8 cellular contexts compared by ENCODE assay signal in the genomic region with DNA sequence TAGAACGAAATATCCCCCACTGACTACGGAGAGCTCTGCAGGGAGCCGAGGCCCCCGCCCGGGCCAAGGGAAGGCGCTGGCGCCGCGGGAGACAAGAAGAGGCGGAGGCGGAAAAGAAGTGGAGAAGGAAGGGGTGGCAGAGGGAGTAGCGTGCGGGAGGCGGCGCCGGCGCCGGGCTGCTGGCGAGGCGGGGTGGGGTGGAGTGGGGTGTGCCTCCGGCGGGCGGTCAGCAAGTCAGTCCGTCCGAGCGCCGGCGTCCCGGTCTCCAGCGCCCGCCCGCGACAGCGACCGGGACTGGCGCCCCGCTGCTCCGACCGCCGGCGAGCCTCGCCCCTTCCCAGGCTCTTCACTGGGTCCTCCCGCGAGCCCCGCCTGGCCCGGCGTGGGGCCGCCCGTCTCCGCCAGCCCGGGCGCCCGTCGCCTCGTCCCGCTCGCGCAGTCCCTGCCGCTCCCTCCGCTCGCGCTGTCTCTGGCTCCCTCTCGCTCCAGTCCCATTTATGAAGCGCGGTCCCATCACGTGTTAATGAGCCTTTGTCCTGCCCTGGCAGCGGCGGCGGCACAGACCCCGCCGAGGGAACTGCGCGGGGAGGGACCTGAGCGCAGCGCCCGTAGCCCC. TPM values are rescaled to one million over a fixed set of nuclear protein-coding genes. Genes with fewer than 3 reads are reported as not detected.
DNase-seq lines count a peak whose midpoint lies in the region; ATAC-seq and TF ChIP-seq lines count a peak whose summit lies in the region.

A gene (minus strand): TSS at position 471 of the 616 bp plus-strand sequence. CDS start 21,073 bp downstream, outside the sequence.

- H3K4me3 Mint-ChIP-seq in T-helper 17 cell (peak within 1 kb of the TSS; percentile 88), naive B cell (peak within 1 kb of the TSS; percentile 92 to 96 (median 94))

- TF ChIP-seq EP300 in Ishikawa (IDR thresholded peaks at IDR 0.05; ENCODE audit: borderline replicate concordance), result no peak

- ATAC-seq in GM21526 (IDR thresholded peaks at IDR 0.05; ENCODE audit: low FRiP score, unreplicated experiment) (peak; percentile 45), T-helper 17 cell (peak; percentile 47), naive B cell (ENCODE audit: low read depth in 2 of 2) (peak; percentile 55)

- peaks cover 12% of the 10 kb centered on the region for H3K4me1 Mint-ChIP-seq in T-helper 17 cell
- peaks cover 22 to 30% (median 26%) of the 10 kb centered on the region in 3 donors for H3K4me1 Mint-ChIP-seq in naive B cell

- H3K27ac Mint-ChIP-seq in T-helper 17 cell (no peak within 1 kb of the TSS), naive B cell (peak within 1 kb of the TSS; percentile 92 to 98 (median 96))

- H3K36me3 Mint-ChIP-seq in T-helper 17 cell (ENCODE audit: low read depth) (peaks cover 4% of the 10 kb centered on the region), naive B cell (no peaks in the 10 kb centered on the region)

- DNase-seq in DMS79 treated with DMSO at 0.1 percent for 48 hours (lab: John Stamatoyannopoulos, UW) (peak; percentile 40), DMS79 (lab: John Stamatoyannopoulos, UW) (no peak), T-helper 17 cell (no peak), erythroblast (lab: John Stamatoyannopoulos, UW) (peak; percentile 53 to 57), naive B cell (peak; percentile 31)
- DNase-seq in activated effector memory CD4-positive, alpha-beta T cell treated with anti-CD3 and anti-CD28 coated beads, Interleukin-2, amount 50 U/mL, for 16 hours, result no peak

- no peaks in the 10 kb centered on the region for H3K9me3 ChIP-seq in T-helper 17 cell (ENCODE audit: control insufficient read depth, low read length, poor library complexity, severe bottlenecking)

- no peak for TF ChIP-seq POLR2A in erythroblast (IDR thresholded peaks at IDR 0.05; ENCODE audit: low read length)

- H3K27me3 Mint-ChIP-seq in T-helper 17 cell, result peaks cover 72% of the 10 kb centered on the region
- H3K27me3 Mint-ChIP-seq in naive B cell, result peaks cover 0 to 55% (median 9%) of the 10 kb centered on the region in 3 donors

- no peaks in the 10 kb centered on the region for H3K9me3 Mint-ChIP-seq in naive B cell

- no peak for TF ChIP-seq RAD21 in Ishikawa (IDR thresholded peaks at IDR 0.05; ENCODE audit: low read depth)

TF ChIP-seq in Ishikawa, 13 proteins besides CTCF, POLR2A, EP300 and RAD21:
- TF ChIP-seq CEBPB (IDR thresholded peaks at IDR 0.05), result no peak
- no peak for TF ChIP-seq NFIC (IDR thresholded peaks at IDR 0.05)
- no peak for TF ChIP-seq CREB1 (IDR thresholded peaks at IDR 0.05; ENCODE audit: low read depth)
- TF ChIP-seq, protein P1, sequence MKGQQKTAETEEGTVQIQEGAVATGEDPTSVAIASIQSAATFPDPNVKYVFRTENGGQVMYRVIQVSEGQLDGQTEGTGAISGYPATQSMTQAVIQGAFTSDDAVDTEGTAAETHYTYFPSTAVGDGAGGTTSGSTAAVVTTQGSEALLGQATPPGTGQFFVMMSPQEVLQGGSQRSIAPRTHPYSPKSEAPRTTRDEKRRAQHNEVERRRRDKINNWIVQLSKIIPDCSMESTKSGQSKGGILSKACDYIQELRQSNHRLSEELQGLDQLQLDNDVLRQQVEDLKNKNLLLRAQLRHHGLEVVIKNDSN (IDR thresholded peaks at IDR 0.05), result peak; percentile 61
- TF ChIP-seq EGR1 (IDR thresholded peaks at IDR 0.05), result no peak
- TF ChIP-seq, protein P2, sequence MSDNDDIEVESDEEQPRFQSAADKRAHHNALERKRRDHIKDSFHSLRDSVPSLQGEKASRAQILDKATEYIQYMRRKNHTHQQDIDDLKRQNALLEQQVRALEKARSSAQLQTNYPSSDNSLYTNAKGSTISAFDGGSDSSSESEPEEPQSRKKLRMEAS (IDR thresholded peaks at IDR 0.05), result peak; percentile 60
- TF ChIP-seq ZBTB7A (IDR thresholded peaks at IDR 0.05; ENCODE audit: low read depth), result no peak
- TF ChIP-seq FOXM1 (IDR thresholded peaks at IDR 0.05; ENCODE audit: borderline replicate concordance, low read depth), result no peak

RNA-seq across cellular contexts. Expression of the gene that starts here (rescaled TPM):
- under 1 TPM in 1 of 2 donors, not detected in 1; 0.07 TPM for total RNA-seq in T-helper 17 cell
- 1 to 10 TPM in 3 of 6 donors, under 1 TPM in 3; 0.20 to 2.4 (median 1.0) TPM for polyA plus RNA-seq in naive B cell (ENCODE audit: low read depth in 6 of 6)

Comparison
In these comparisons a context has a peak if more than half of its experiments do, and no peak if none do; other contexts are left out.
1. DNase-seq: peak in DMS79 treated with DMSO at 0.1 percent for 48 hours (single experiment), erythroblast (2 of 2) and naive B cell (single experiment); none in DMS79 (single experiment), T-helper 17 cell (0 of 3) and activated effector memory CD4-positive, alpha-beta T cell treated with anti-CD3 and anti-CD28 coated beads, Interleukin-2, amount 50 U/mL, for 16 hours (single experiment).
2. Peak in ATAC-seq in T-helper 17 cell; RNA of the gene not detected or under 1 TPM.
3. Peak in every context shown above with its lines, with median percentiles within 50 percentile points of each other: ATAC-seq.